39 cellular contexts compared by ENCODE assay signal in genomic region chr1:60044881-60045280, GRCh38. TPM values are rescaled to one million over a fixed set of nuclear protein-coding genes. Genes with fewer than 3 reads are reported as not detected.
"Had no signal": no experiment of that assay in that cellular context is flagged by ENCODE, and none has a peak within 500 bp of the region (broad histone marks: within the 10 kb centered on the region; RNA-seq: fewer than 3 reads in every experiment).

No MANE protein-coding gene starts in this region.

- H3K79me2 ChIP-seq: hepatocyte had no signal

- DNase-seq: activated B cell treated with CpG ODN at 0.5 μM for 24 hours; activated CD4-positive, alpha-beta T cell treated with anti-CD3 and anti-CD28 coated beads, Interleukin-2, amount 50 U/mL, for 4 hours; activated CD8-positive, alpha-beta memory T cell treated with anti-CD3 and anti-CD28 coated beads for 24 hours; activated effector memory CD4-positive, alpha-beta T cell treated with Interleukin-2 at 50 U/mL for 16 hours; activated naive CD4-positive, alpha-beta T cell treated with Interleukin-2 at 50 U/mL for 16 hours; adrenal gland; cerebellar nuclear complex; dorsolateral prefrontal cortex; effector memory CD8-positive, alpha-beta T cell; erythroblast; left cardiac atrium; mammary epithelial cell; naive B cell; nephron progenitor cell; ovary; retina; small intestine; stimulated activated CD4-positive, alpha-beta T cell treated with anti-CD3 and anti-CD28 coated beads, Interleukin-1b, Interleukin-23, amount 100 ng/mL, for 48 hours; stimulated activated CD4-positive, alpha-beta T cell treated with anti-CD3 and anti-CD28 coated beads, Interleukin-4, amount 100 ng/mL, for 4 hours; stimulated activated CD8-positive, alpha-beta memory T cell treated with anti-CD3 and anti-CD28 coated beads, Interleukin-4, amount 100 ng/mL, for 48 hours; stimulated activated naive B cell treated with anti-CD40 and anti-IgM and Interleukin-4, amounts not matched to agents 10 μg/mL and 1 μg/mL and 100 μg/mL, for 72 hours; stomach; T-helper 1 cell; tibial artery; upper lobe of right lung had no signal

- H3K4me3 ChIP-seq: adrenal gland, ascending aorta, cardiac muscle cell, coronary artery, dorsolateral prefrontal cortex, gastroesophageal sphincter, hepatocyte, ovary, prostate gland, stomach, suprapubic skin, tibial artery, upper lobe of right lung had no signal

- H3K36me3 Mint-ChIP-seq: mesothelial cell of epicardium; stimulated activated naive B cell treated with anti-CD40 and anti-IgM and Interleukin-4, amounts not matched to agents 10 μg/mL and 1 μg/mL and 100 μg/mL, for 72 hours had no signal

- H3K36me3 ChIP-seq: adrenal gland, ascending aorta, cardiac muscle cell, gastroesophageal sphincter, ovary, prostate gland, stomach, suprapubic skin, tibial artery, upper lobe of right lung had no signal

- H3K4me1 ChIP-seq: adrenal gland, ascending aorta, gastroesophageal sphincter, prostate gland, stomach, suprapubic skin, tibial artery, upper lobe of right lung had no signal

- H3K4me1 Mint-ChIP-seq: activated B cell treated with CpG ODN at 0.5 μM for 24 hours; brain; mesothelial cell of epicardium; naive B cell; nephron progenitor cell; stimulated activated naive B cell treated with anti-CD40 and anti-IgM and Interleukin-4, amounts not matched to agents 10 μg/mL and 1 μg/mL and 100 μg/mL, for 72 hours had no signal

- H3K9me3 Mint-ChIP-seq: T-helper 2 cell treated with Interferon-gamma antibody and Interleukin-4, amounts not matched to agents 5 μg/mL and 100 μg/mL, for 36 hours had no signal

- H3K27ac Mint-ChIP-seq: activated B cell treated with CpG ODN at 0.5 μM for 24 hours; activated naive CD8-positive, alpha-beta T cell; brain; effector memory CD8-positive, alpha-beta T cell; mesothelial cell of epicardium; naive B cell; nephron progenitor cell; stimulated activated naive B cell treated with anti-CD40 and anti-IgM and Interleukin-4, amounts not matched to agents 10 μg/mL and 1 μg/mL and 100 μg/mL, for 72 hours; T-helper 2 cell treated with Interferon-gamma antibody and Interleukin-4, amounts not matched to agents 5 μg/mL and 100 μg/mL, for 36 hours had no signal

- ATAC-seq: effector memory CD8-positive, alpha-beta T cell; gastroesophageal sphincter; left cardiac atrium; sciatic nerve; stimulated activated naive B cell treated with anti-CD40 and anti-IgM and Interleukin-4, amounts not matched to agents 10 μg/mL and 1 μg/mL and 100 μg/mL, for 72 hours; upper lobe of right lung had no signal

- H3K27me3 ChIP-seq: adrenal gland, ascending aorta, cardiac muscle cell, dorsolateral prefrontal cortex, gastroesophageal sphincter, hepatocyte, ovary, stomach, suprapubic skin, tibial artery, upper lobe of right lung had no signal

- FAIRE-seq: keratinocyte, small intestine had no signal

- H3K27me3 Mint-ChIP-seq: activated B cell treated with CpG ODN at 0.5 μM for 24 hours, brain had no signal

- H2AFZ ChIP-seq: hepatocyte had no signal

- H3K27ac ChIP-seq: adrenal gland, ascending aorta, cardiac muscle cell, coronary artery, dorsolateral prefrontal cortex, gastroesophageal sphincter, hepatocyte, ovary, prostate gland, stomach, suprapubic skin, tibial artery, upper lobe of right lung had no signal

- H3K4me2 ChIP-seq: hepatocyte had no signal

- H3K4me3 Mint-ChIP-seq: activated B cell treated with CpG ODN at 0.5 μM for 24 hours; activated naive CD8-positive, alpha-beta T cell; brain; effector memory CD8-positive, alpha-beta T cell; mesothelial cell of epicardium; naive B cell; nephron progenitor cell; stimulated activated naive B cell treated with anti-CD40 and anti-IgM and Interleukin-4, amounts not matched to agents 10 μg/mL and 1 μg/mL and 100 μg/mL, for 72 hours; T-helper 2 cell treated with Interferon-gamma antibody and Interleukin-4, amounts not matched to agents 5 μg/mL and 100 μg/mL, for 36 hours had no signal

RNA-seq across cellular contexts. Expression of gene C1orf87, which starts 28.7 kb away (rescaled TPM):
- total RNA-seq: activated B cell treated with CpG ODN at 0.5 μM for 24 hours, ascending aorta, cardiac muscle cell, hepatocyte, left cardiac atrium, liver, mammary epithelial cell, mesothelial cell of epicardium, sciatic nerve, stomach, suprapubic skin had no signal
- polyA plus RNA-seq: adrenal gland, cardiac muscle cell, hepatocyte, keratinocyte, liver, mammary epithelial cell, small intestine, stomach had no signal
